11 cellular contexts compared by ENCODE assay signal in the genomic region with DNA sequence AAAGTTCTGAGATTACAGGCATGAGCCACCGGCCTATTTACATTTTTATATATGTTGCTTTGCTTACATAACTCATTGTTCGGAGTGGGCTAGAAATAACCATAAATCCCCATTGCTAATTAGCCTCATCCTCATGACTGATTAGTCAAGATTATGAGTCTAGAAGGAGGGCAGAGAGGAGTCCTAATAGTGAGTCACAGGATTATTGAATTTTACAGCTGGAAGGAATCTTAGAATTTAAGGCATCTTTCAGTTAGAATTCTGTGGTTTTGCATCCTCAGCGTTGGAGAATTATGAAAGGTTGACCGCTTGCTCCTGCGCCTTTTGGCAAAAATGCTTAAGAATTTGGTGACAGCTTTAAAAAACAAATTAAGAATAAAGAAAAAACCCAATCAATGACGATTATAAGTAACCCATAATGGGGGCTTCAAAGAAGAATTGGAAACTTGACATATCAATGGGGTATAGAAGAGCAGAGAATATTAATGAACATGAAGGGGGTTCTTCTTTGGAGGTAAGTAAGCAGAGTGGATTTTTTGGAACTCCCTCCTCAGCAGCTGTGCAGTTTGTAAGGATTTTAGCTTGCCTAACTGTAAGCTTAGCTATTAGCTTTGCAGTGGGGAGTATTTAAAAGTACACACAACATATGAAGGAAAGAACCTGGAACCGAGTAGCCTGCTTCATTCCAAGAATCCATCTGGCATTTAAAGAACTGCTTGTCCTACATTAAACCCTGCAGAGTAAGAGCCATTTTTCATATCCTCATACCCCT. TPM values are rescaled to one million over a fixed set of nuclear protein-coding genes. Genes with fewer than 3 reads are reported as not detected.
A peak's percentile ranks its signal among the peaks of the same experiment; 100 is the strongest.
DNase-seq lines count a peak whose midpoint lies in the region; ATAC-seq and TF ChIP-seq lines count a peak whose summit lies in the region.
"Had no signal": no experiment of that assay in that cellular context is flagged by ENCODE, and none has a peak within 500 bp of the region (broad histone marks: within the 10 kb centered on the region; RNA-seq: fewer than 3 reads in every experiment).

No MANE protein-coding gene starts in this region.

- no peaks in the 10 kb centered on the region for H3K9me3 ChIP-seq in stomach smooth muscle (ENCODE audit: control insufficient read depth in 2 of 2, low read length in 2 of 2)

- no peak overlapping the region for H3K27ac Mint-ChIP-seq in activated naive CD4-positive, alpha-beta T cell treated with anti-CD3 and anti-CD28 coated beads, Interleukin-2, amount 10 ng/mL, durations not matched to agents 7 days and 5 days

- H3K27me3 ChIP-seq in stomach smooth muscle (ENCODE audit: control insufficient read depth in 1 of 2, insufficient read depth in 2 of 2, low read length in 2 of 2), result no peaks in the 10 kb centered on the region

- H3K4me3 Mint-ChIP-seq in activated naive CD4-positive, alpha-beta T cell treated with anti-CD3 and anti-CD28 coated beads, Interleukin-2, amount 10 ng/mL, durations not matched to agents 7 days and 5 days, result peak overlapping the region; percentile 89

- DNase-seq in activated naive CD4-positive, alpha-beta T cell treated with anti-CD3 and anti-CD28 coated beads, Interleukin-2, amount 10 ng/mL, durations not matched to agents 7 days and 5 days, result no peak
- no peak for DNase-seq in activated naive CD4-positive, alpha-beta T cell treated with Interleukin-2 at 50 U/mL for 16 hours
- DNase-seq in RKO (ENCODE audit: low spot score) (peak; percentile 87), fibroblast of villous mesenchyme (ENCODE audit: low read depth) (peak; percentile 59)
- DNase-seq in stimulated activated naive CD4-positive, alpha-beta T cell treated with Interleukin-2 at 50 U/mL for 16 hours (lab: John Stamatoyannopoulos, UW), result no peak
- DNase-seq: activated naive CD4-positive, alpha-beta T cell treated with anti-CD3 and anti-CD28 coated beads, Interleukin-2, amount 50 U/mL, for 16 hours; H7 had no signal

- H3K4me1 ChIP-seq in stomach smooth muscle (ENCODE audit: control insufficient read depth, insufficient read depth, low read length), result peaks cover 16% of the 10 kb centered on the region

- no peak for TF ChIP-seq CTCF in fibroblast of villous mesenchyme (IDR thresholded peaks at IDR 0.05; ENCODE audit: insufficient read depth, low read depth, low read length)

- peaks cover 25% of the 10 kb centered on the region for H3K4me1 Mint-ChIP-seq in activated naive CD4-positive, alpha-beta T cell treated with anti-CD3 and anti-CD28 coated beads, Interleukin-2, amount 10 ng/mL, durations not matched to agents 7 days and 5 days

- peaks cover 35% of the 10 kb centered on the region for H3K27me3 Mint-ChIP-seq in activated naive CD4-positive, alpha-beta T cell treated with anti-CD3 and anti-CD28 coated beads, Interleukin-2, amount 10 ng/mL, durations not matched to agents 7 days and 5 days

- H3K4me3 ChIP-seq in fibroblast of villous mesenchyme (ENCODE audit: low read depth, low read length) (no peak overlapping the region), stomach smooth muscle (ENCODE audit: low read length in 2 of 2) (peak overlapping the region; percentile 75 to 84)

- no peaks in the 10 kb centered on the region for H3K36me3 ChIP-seq in stomach smooth muscle (ENCODE audit: control insufficient read depth in 2 of 2, insufficient read depth in 2 of 2, low read length in 2 of 2)

- CTCF ChIA-PET in activated naive CD4-positive, alpha-beta T cell treated with anti-CD3 and anti-CD28 coated beads, Interleukin-2, amount 10 ng/mL, durations not matched to agents 7 days and 5 days (lab: Charles Lee), result no interaction called here

- H3K9ac ChIP-seq in stomach smooth muscle (ENCODE audit: low read length in 2 of 2), result no peak overlapping the region

- no peaks in the 10 kb centered on the region for H3K9me3 Mint-ChIP-seq in activated naive CD4-positive, alpha-beta T cell treated with anti-CD3 and anti-CD28 coated beads, Interleukin-2, amount 10 ng/mL, durations not matched to agents 7 days and 5 days

- ATAC-seq in HG02981 (IDR thresholded peaks at IDR 0.05; ENCODE audit: unreplicated experiment) (no peak), HG03108 (IDR thresholded peaks at IDR 0.05; ENCODE audit: unreplicated experiment) (no peak)

- no peak overlapping the region for H3K27ac ChIP-seq in stomach smooth muscle (ENCODE audit: low read length)
- H3K27ac ChIP-seq: C4-2B had no signal

- H3K36me3 Mint-ChIP-seq in activated naive CD4-positive, alpha-beta T cell treated with anti-CD3 and anti-CD28 coated beads, Interleukin-2, amount 10 ng/mL, durations not matched to agents 7 days and 5 days, result peaks cover 2% of the 10 kb centered on the region

RNA-seq across cellular contexts. Expression of a gene that starts 2.4 kb away (rescaled TPM):
- 23.8 and 27.6 TPM in 2 replicates for total RNA-seq in fibroblast of villous mesenchyme

RNA-seq across cellular contexts. Expression of a gene that starts 37.8 kb away (rescaled TPM):
- 92.0 and 93.4 TPM in 2 replicates for total RNA-seq in fibroblast of villous mesenchyme

Comparison
In these comparisons a context has a peak if more than half of its experiments do, and no peak if none do; other contexts are left out.
1. DNase-seq: peak in RKO (single experiment) and fibroblast of villous mesenchyme (single experiment); none in activated naive CD4-positive, alpha-beta T cell treated with anti-CD3 and anti-CD28 coated beads, Interleukin-2, amount 10 ng/mL, durations not matched to agents 7 days and 5 days (single experiment), activated naive CD4-positive, alpha-beta T cell treated with Interleukin-2 at 50 U/mL for 16 hours (single experiment) and stimulated activated naive CD4-positive, alpha-beta T cell treated with Interleukin-2 at 50 U/mL for 16 hours (single experiment).